Comparison of ENCODE assay signal across 9 cellular contexts in the genomic region with DNA sequence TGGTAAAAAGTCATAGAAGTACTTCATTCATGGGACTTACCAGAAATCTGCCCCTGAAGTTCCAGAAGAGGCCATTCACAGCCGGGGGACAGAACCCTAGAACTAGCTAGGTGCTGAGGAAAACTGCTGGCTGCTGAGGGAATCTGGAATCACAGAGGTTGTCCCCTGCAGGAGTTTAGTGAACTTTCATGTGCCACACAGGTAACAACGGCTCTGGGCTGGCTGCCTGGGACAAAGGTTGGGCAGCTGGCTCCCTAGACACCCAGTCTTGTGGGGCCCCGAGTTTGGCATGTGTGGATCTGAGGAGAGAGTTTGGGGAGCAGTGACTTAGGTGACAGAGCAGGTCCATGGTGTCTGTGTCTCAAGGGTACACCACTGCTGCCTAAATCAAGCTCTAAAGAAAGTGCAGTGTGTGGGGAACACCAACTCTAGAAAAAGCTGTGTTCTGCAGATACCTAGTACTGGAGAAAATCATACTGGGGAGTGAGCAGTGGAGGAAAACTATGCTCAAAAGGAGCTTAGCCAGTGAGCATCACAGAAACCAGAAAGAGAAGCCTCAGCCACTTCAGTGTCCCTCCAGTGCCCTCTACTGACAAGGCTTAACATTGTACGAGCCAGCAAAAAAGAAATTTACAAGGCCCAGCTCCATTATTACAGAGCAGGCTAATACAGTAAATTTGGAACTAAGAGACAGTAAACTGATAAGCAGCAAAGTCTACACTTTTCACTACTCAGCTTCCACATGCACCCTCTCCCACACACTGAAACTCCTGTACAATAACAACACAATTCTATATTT. TPM values are rescaled to one million over a fixed set of nuclear protein-coding genes. Genes with fewer than 3 reads are reported as not detected.
DNase-seq lines count a peak whose midpoint lies in the region; ATAC-seq and TF ChIP-seq lines count a peak whose summit lies in the region.
"Had no signal": no experiment of that assay in that cellular context is flagged by ENCODE, and none has a peak within 500 bp of the region (broad histone marks: within the 10 kb centered on the region; RNA-seq: fewer than 3 reads in every experiment).

No MANE protein-coding gene starts in this region.

- no peak overlapping the region for H3K4me3 ChIP-seq in cardiac fibroblast (replicated peaks in 1 of 2; ENCODE audit: low read depth in 2 of 2, low read length in 2 of 2)

- H3K27me3 Mint-ChIP-seq in osteocyte (ENCODE audit: unreplicated experiment), result no peaks in the 10 kb centered on the region

- ATAC-seq in HG03025 (IDR thresholded peaks at IDR 0.05; ENCODE audit: low FRiP score, unreplicated experiment), result no peak

- H3K4me3 Mint-ChIP-seq in osteocyte (ENCODE audit: unreplicated experiment), result no peak overlapping the region

- H3K36me3 Mint-ChIP-seq in osteocyte (ENCODE audit: unreplicated experiment), result peaks cover 3% of the 10 kb centered on the region

- H3K9me3 Mint-ChIP-seq in osteocyte (ENCODE audit: unreplicated experiment), result peaks cover 7% of the 10 kb centered on the region

- H3K27ac Mint-ChIP-seq in osteocyte (ENCODE audit: unreplicated experiment), result no peak overlapping the region

- DNase-seq in NCI-H82 (lab: John Stamatoyannopoulos, UW) (peak; percentile 63), NCI-H82 treated with DMSO at 0.1 percent for 48 hours (lab: John Stamatoyannopoulos, UW; ENCODE audit: unreplicated experiment) (no peak), cardiac fibroblast (ENCODE audit: low read depth in 2 of 2) (peak; percentile 14 to 23), osteocyte (ENCODE audit: extremely low spot score, unreplicated experiment) (no peak), pons (ENCODE audit: low spot score) (no peak), OCI-M2 (lab: John Stamatoyannopoulos, UW; ENCODE audit: unreplicated experiment) (no peak)
- DNase-seq: activated effector memory CD4-positive, alpha-beta T cell treated with Interleukin-2 at 50 U/mL for 16 hours had no signal

- peak; percentile 68 for TF ChIP-seq RAD21 in Ishikawa (IDR thresholded peaks at IDR 0.05; ENCODE audit: low read depth)

- H3K4me1 Mint-ChIP-seq in osteocyte (ENCODE audit: unreplicated experiment), result no peaks in the 10 kb centered on the region

- TF ChIP-seq EP300 in Ishikawa (IDR thresholded peaks at IDR 0.05; ENCODE audit: borderline replicate concordance), result no peak

- TF ChIP-seq CTCF in cardiac fibroblast (IDR thresholded peaks at IDR 0.05; ENCODE audit: low read depth, low read length), result peak; percentile 28
- peak; percentile 19 for TF ChIP-seq CTCF in osteocyte (IDR thresholded peaks at IDR 0.05)

TF ChIP-seq in Ishikawa, 13 proteins besides CTCF, POLR2A, EP300 and RAD21:
- TF ChIP-seq YY1 (IDR thresholded peaks at IDR 0.05; ENCODE audit: low read depth) (no peak), CEBPB (IDR thresholded peaks at IDR 0.05) (no peak), FOXM1 (IDR thresholded peaks at IDR 0.05; ENCODE audit: borderline replicate concordance, low read depth) (no peak), TAF1 (IDR thresholded peaks at IDR 0.05; ENCODE audit: low read depth) (no peak), TCF12 (IDR thresholded peaks at IDR 0.05; ENCODE audit: low read depth) (no peak), ZBTB7A (IDR thresholded peaks at IDR 0.05; ENCODE audit: low read depth) (no peak), CREB1 (IDR thresholded peaks at IDR 0.05; ENCODE audit: low read depth) (no peak)
- TF ChIP-seq, protein P1, sequence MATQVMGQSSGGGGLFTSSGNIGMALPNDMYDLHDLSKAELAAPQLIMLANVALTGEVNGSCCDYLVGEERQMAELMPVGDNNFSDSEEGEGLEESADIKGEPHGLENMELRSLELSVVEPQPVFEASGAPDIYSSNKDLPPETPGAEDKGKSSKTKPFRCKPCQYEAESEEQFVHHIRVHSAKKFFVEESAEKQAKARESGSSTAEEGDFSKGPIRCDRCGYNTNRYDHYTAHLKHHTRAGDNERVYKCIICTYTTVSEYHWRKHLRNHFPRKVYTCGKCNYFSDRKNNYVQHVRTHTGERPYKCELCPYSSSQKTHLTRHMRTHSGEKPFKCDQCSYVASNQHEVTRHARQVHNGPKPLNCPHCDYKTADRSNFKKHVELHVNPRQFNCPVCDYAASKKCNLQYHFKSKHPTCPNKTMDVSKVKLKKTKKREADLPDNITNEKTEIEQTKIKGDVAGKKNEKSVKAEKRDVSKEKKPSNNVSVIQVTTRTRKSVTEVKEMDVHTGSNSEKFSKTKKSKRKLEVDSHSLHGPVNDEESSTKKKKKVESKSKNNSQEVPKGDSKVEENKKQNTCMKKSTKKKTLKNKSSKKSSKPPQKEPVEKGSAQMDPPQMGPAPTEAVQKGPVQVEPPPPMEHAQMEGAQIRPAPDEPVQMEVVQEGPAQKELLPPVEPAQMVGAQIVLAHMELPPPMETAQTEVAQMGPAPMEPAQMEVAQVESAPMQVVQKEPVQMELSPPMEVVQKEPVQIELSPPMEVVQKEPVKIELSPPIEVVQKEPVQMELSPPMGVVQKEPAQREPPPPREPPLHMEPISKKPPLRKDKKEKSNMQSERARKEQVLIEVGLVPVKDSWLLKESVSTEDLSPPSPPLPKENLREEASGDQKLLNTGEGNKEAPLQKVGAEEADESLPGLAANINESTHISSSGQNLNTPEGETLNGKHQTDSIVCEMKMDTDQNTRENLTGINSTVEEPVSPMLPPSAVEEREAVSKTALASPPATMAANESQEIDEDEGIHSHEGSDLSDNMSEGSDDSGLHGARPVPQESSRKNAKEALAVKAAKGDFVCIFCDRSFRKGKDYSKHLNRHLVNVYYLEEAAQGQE (IDR thresholded peaks at IDR 0.05; ENCODE audit: low read depth), result no peak
- TF ChIP-seq, protein P2, sequence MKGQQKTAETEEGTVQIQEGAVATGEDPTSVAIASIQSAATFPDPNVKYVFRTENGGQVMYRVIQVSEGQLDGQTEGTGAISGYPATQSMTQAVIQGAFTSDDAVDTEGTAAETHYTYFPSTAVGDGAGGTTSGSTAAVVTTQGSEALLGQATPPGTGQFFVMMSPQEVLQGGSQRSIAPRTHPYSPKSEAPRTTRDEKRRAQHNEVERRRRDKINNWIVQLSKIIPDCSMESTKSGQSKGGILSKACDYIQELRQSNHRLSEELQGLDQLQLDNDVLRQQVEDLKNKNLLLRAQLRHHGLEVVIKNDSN (IDR thresholded peaks at IDR 0.05), result no peak
- TF ChIP-seq, protein P3, sequence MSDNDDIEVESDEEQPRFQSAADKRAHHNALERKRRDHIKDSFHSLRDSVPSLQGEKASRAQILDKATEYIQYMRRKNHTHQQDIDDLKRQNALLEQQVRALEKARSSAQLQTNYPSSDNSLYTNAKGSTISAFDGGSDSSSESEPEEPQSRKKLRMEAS (IDR thresholded peaks at IDR 0.05), result no peak

RNA-seq across cellular contexts. Expression of a gene that starts 15.2 kb away (rescaled TPM):
- 3.0 and 3.2 TPM in 2 replicates for total RNA-seq in osteocyte

Comparison
In these comparisons a context has a peak if more than half of its experiments do, and no peak if none do; other contexts are left out.
1. DNase-seq: peak in NCI-H82 (single experiment) and cardiac fibroblast (2 of 2); none in NCI-H82 treated with DMSO at 0.1 percent for 48 hours (single experiment), osteocyte (single experiment), pons (single experiment) and OCI-M2 (single experiment).